In genomic region chr16:15827299-15827698, GRCh38 we compare ENCODE assay signal across 19 cellular contexts.
"Had no signal": no experiment of that assay in that cellular context is flagged by ENCODE, and none has a peak within 500 bp of the region (broad histone marks: within the 10 kb centered on the region; RNA-seq: fewer than 3 reads in every experiment).

No MANE protein-coding gene starts in this region.

- H3K36me3 ChIP-seq: neural progenitor cell had no signal

- H3K9me3 ChIP-seq: body of pancreas, mucosa of descending colon had no signal

- H3K27ac ChIP-seq: body of pancreas, neural progenitor cell had no signal

- H3K4me3 ChIP-seq: body of pancreas, mucosa of descending colon, neural progenitor cell had no signal

- H3K9ac ChIP-seq: neural progenitor cell had no signal

- H3K4me2 ChIP-seq: neural progenitor cell had no signal

- H2AFZ ChIP-seq: neural progenitor cell had no signal

- H3K4me1 ChIP-seq: neural progenitor cell had no signal

- DNase-seq: activated CD4-positive, alpha-beta T cell treated with anti-CD3 and anti-CD28 coated beads for 36 hours; activated CD4-positive, alpha-beta T cell treated with anti-CD3 and anti-CD28 coated beads, Interleukin-2, amount 50 U/mL, for 4 hours; activated CD8-positive, alpha-beta memory T cell treated with anti-CD3 and anti-CD28 coated beads for 24 hours; activated CD8-positive, alpha-beta memory T cell treated with anti-CD3 and anti-CD28 coated beads, Interleukin-2, amount 50 U/mL, for 48 hours; activated naive CD4-positive, alpha-beta T cell treated with anti-CD3 and anti-CD28 coated beads for 36 hours; activated naive CD8-positive, alpha-beta T cell treated with anti-CD3 and anti-CD28 coated beads, Interleukin-2, amount 10 ng/mL, durations not matched to agents 7 days and 5 days; activated T-cell treated with anti-CD3 and anti-CD28 coated beads, Interleukin-2, amount 50 U/mL, for 4 hours; amniotic stem cell; body of pancreas; dermis blood vessel endothelial cell; effector memory CD4-positive, alpha-beta T cell; mesenchymal stem cell; mucosa of descending colon; naive thymus-derived CD8-positive, alpha-beta T cell; stimulated activated CD4-positive, alpha-beta T cell treated with anti-CD3 and anti-CD28 coated beads, Interleukin-4, amount 100 ng/mL, for 24 hours; stimulated activated naive CD8-positive, alpha-beta T cell treated with anti-CD3 and anti-CD28 coated beads, Interleukin-15, Interleukin-2, amounts not matched to agents 100 U/mL and 50 U/mL, for 24 hours; T1000; trophoblast cell had no signal

- H3K27me3 ChIP-seq: body of pancreas, neural progenitor cell had no signal
